20 cellular contexts compared by ENCODE assay signal in genomic region chr1:203284411-203285208, GRCh38. TPM values are rescaled to one million over a fixed set of nuclear protein-coding genes. Genes with fewer than 3 reads are reported as not detected.
DNase-seq lines count a peak whose midpoint lies in the region; ATAC-seq and TF ChIP-seq lines count a peak whose summit lies in the region.
"Had no signal": no experiment of that assay in that cellular context is flagged by ENCODE, and none has a peak within 500 bp of the region (broad histone marks: within the 10 kb centered on the region; RNA-seq: fewer than 3 reads in every experiment).

No MANE protein-coding gene starts in this region.

- no peaks in the 10 kb centered on the region for H4K20me1 ChIP-seq in SK-N-SH (ENCODE audit: insufficient read depth)

- CTCF ChIA-PET in SK-N-SH (lab: Yijun Ruan, JAX): interaction anchor here (1.0 to 31.2 kb wide), 6 partner anchors 13 to 203 kb away, joined by 3 to 817 read pairs (median 10); partner anchors contain the start of gene FMOD

- peak overlapping the region in 2 of 8 donors; percentile 29 to 35 for H3K4me3 Mint-ChIP-seq in naive B cell
- H3K4me3 Mint-ChIP-seq: GM23338, WTC11 had no signal

- H3K27ac ChIP-seq in WERI-Rb-1 (peak overlapping the region; percentile 84), thyroid gland (peak overlapping the region; percentile 44 to 90 (median 77)), SK-N-SH (ENCODE audit: low read depth in 2 of 2, low read length in 1 of 2) (no peak overlapping the region)
- H3K27ac ChIP-seq: epithelial cell of prostate, right lobe of liver had no signal

- no peaks in the 10 kb centered on the region for H3K9me3 Mint-ChIP-seq in naive B cell
- H3K9me3 Mint-ChIP-seq: GM23338, WTC11 had no signal

- H3K4me3 ChIP-seq in WERI-Rb-1 (ENCODE audit: low read depth, low read length) (no peak overlapping the region), thyroid gland (replicated peaks in 1 of 3) (no peak overlapping the region), SK-N-SH (ENCODE audit: low read depth in 2 of 2, low read length in 1 of 2) (no peak overlapping the region)
- H3K4me3 ChIP-seq: GM23338, K562, right lobe of liver had no signal

- peak; percentile 22 for DNase-seq in activated CD8-positive, alpha-beta memory T cell treated with anti-CD3 and anti-CD28 coated beads, Interleukin-2, amount 50 U/mL, for 48 hours
- DNase-seq in activated CD8-positive, alpha-beta memory T cell treated with anti-CD3 and anti-CD28 coated beads, Interleukin-2, amount 50 U/mL, for 4 hours: no peak
- DNase-seq in WERI-Rb-1 (no peak), naive B cell (no peak), thyroid gland (peak; percentile 68 to 70), SK-N-SH (no peak), hypothalamus (lab: John Stamatoyannopoulos, UW) (no peak)
- DNase-seq: activated naive CD4-positive, alpha-beta T cell; NCI-H1048; NCI-H2107; NCI-H526; stimulated activated CD4-positive, alpha-beta T cell treated with anti-CD3 and anti-CD28 coated beads, Interleukin-2, amount 100 ng/mL, for 48 hours; trophoblast cell had no signal

- no peaks in the 10 kb centered on the region for H3K36me3 Mint-ChIP-seq in naive B cell
- H3K36me3 Mint-ChIP-seq: WTC11 had no signal

- H3K9me2 ChIP-seq in SK-N-SH: no peaks in the 10 kb centered on the region

- H3K4me1 ChIP-seq in thyroid gland (peaks cover 27 to 84% of the 10 kb centered on the region in 2 donors), SK-N-SH (ENCODE audit: control insufficient read depth in 1 of 2, insufficient read depth in 2 of 2, low read depth in 1 of 2, low read length in 1 of 2) (peaks cover 0 to 24% of the 10 kb centered on the region in 2 experiments; a peak in 1 of 4 replicates)
- H3K4me1 ChIP-seq: right lobe of liver had no signal

- TF ChIP-seq POLR2A in thyroid gland (IDR thresholded peaks at IDR 0.05): peak in 1 of 2 donors; percentile 50

- H2AFZ ChIP-seq in SK-N-SH (ENCODE audit: low read depth): no peak overlapping the region
- H2AFZ ChIP-seq: GM23338 had no signal

- H3K36me3 ChIP-seq in WERI-Rb-1 (no peaks in the 10 kb centered on the region), thyroid gland (no peaks in the 10 kb centered on the region), SK-N-SH (replicated peaks in 1 of 2; ENCODE audit: control insufficient read depth in 1 of 2, insufficient read depth in 2 of 2, low read length in 1 of 2) (no peaks in the 10 kb centered on the region)
- H3K36me3 ChIP-seq: right lobe of liver had no signal

- no peak for TF ChIP-seq RAD21 in SK-N-SH (IDR thresholded peaks at IDR 0.05; ENCODE audit: low read length)

- no peaks in the 10 kb centered on the region for H3F3A ChIP-seq in SK-N-SH (replicated peaks; ENCODE audit: insufficient read depth)

- peaks cover 68 to 88% (median 73%) of the 10 kb centered on the region in 3 donors for H3K4me1 Mint-ChIP-seq in naive B cell

- intact Hi-C loops in thyroid gland (cut with DNase I): no loop called here

- TF ChIP-seq EP300 in SK-N-SH (IDR thresholded peaks at IDR 0.05; ENCODE audit: borderline replicate concordance in 1 of 2, low read depth in 1 of 2, low read length in 1 of 2): no peak

- H3K9ac ChIP-seq in SK-N-SH: no peak overlapping the region

- H3K79me2 ChIP-seq in SK-N-SH (ENCODE audit: insufficient read depth): no peaks in the 10 kb centered on the region

- H3K4me2 ChIP-seq in SK-N-SH: no peak overlapping the region
- H3K4me2 ChIP-seq: GM23338 had no signal

- WGBS in thyroid gland, 2 donors: 61 to 68% methylated on average over 8 to 11 of the region's 11 CpGs
- 55% methylated on average over 10 of the region's 11 CpGs for WGBS in SK-N-SH (ENCODE audit: low lambda C conversion rate)

- no peaks in the 10 kb centered on the region for H3K27me3 ChIP-seq in WERI-Rb-1 (ENCODE audit: insufficient read depth, low read depth, severe bottlenecking)
- no peaks in the 10 kb centered on the region for H3K27me3 ChIP-seq in thyroid gland
- H3K27me3 ChIP-seq in SK-N-SH (ENCODE audit: insufficient read depth): 0 out of 2 replicates have a peak, but pooled peaks cover 4% of the 10 kb centered on the region
- H3K27me3 ChIP-seq: right lobe of liver had no signal

- TF ChIP-seq CTCF in WERI-Rb-1 (IDR thresholded peaks at IDR 0.05; ENCODE audit: low read depth, low read length) (no peak), thyroid gland (IDR thresholded peaks at IDR 0.05) (no peak), SK-N-SH (IDR thresholded peaks at IDR 0.05) (no peak)

- peak overlapping the region; percentile 12 to 99 (median 72) for H3K27ac Mint-ChIP-seq in naive B cell
- H3K27ac Mint-ChIP-seq: GM23338, WTC11 had no signal

- H3K9me3 ChIP-seq in WERI-Rb-1 (ENCODE audit: severe bottlenecking): no peaks in the 10 kb centered on the region
- no peaks in the 10 kb centered on the region for H3K9me3 ChIP-seq in thyroid gland
- no peaks in the 10 kb centered on the region for H3K9me3 ChIP-seq in SK-N-SH
- H3K9me3 ChIP-seq: right lobe of liver had no signal

- POLR2A ChIA-PET in SK-N-SH (lab: Yijun Ruan, JAX): no interaction called here

- H3K27me3 Mint-ChIP-seq in naive B cell: no peaks in the 10 kb centered on the region

- ATAC-seq in naive B cell (ENCODE audit: low read depth in 2 of 2): no peak
- no peak for ATAC-seq in HG03571 (IDR thresholded peaks at IDR 0.05; ENCODE audit: unreplicated experiment)
- ATAC-seq: GM23338, K562, right lobe of liver, WTC11 had no signal

TF ChIP-seq in SK-N-SH, 30 proteins besides CTCF, POLR2A, EP300 and RAD21 (continues in another document):
- TF ChIP-seq PBX3 (IDR thresholded peaks at IDR 0.05) (no peak), MEF2A (IDR thresholded peaks at IDR 0.05; ENCODE audit: borderline replicate concordance, low read depth) (no peak), RFX5 (IDR thresholded peaks at IDR 0.05; ENCODE audit: low read length) (no peak), ZBTB33 (IDR thresholded peaks at IDR 0.05; ENCODE audit: borderline replicate concordance, low read depth) (no peak), POLR2AphosphoS5 (IDR thresholded peaks at IDR 0.05; ENCODE audit: low read depth, low read length) (no peak), RCOR1 (IDR thresholded peaks at IDR 0.05; ENCODE audit: low read length) (no peak), ELF1 (IDR thresholded peaks at IDR 0.05) (no peak), RXRA (IDR thresholded peaks at IDR 0.05; ENCODE audit: borderline replicate concordance, low read depth) (no peak), USF1 (IDR thresholded peaks at IDR 0.05; ENCODE audit: borderline replicate concordance, low read depth) (no peak), USF2 (IDR thresholded peaks at IDR 0.05; ENCODE audit: borderline replicate concordance, low read depth, low read length) (no peak)

RNA-seq across cellular contexts. Expression of gene BTG2, which starts 20.7 kb away (rescaled TPM):
- polyA plus RNA-seq in naive B cell (ENCODE audit: low read depth in 6 of 6) (100 to 1,000 TPM; 315 to 687 (median 417) TPM), SK-N-SH (2012; rRNA removed) (26.2 and 33.5 TPM in 2 replicates)
- 10 to 100 TPM; 41.9 to 82.1 (median 51.9) TPM for total RNA-seq in thyroid gland
- 19.1 and 24.9 TPM in 2 replicates for polyA plus RNA-seq in SK-N-SH (2012; cell fraction: cytosol; rRNA removed)
- polyA plus RNA-seq in SK-N-SH (2012; cell fraction: nucleus; rRNA removed): 13.7 and 24.3 TPM in 2 replicates

RNA-seq across cellular contexts. Expression of gene CHIT1, which starts 55.1 kb away (rescaled TPM):
- polyA plus RNA-seq in naive B cell (ENCODE audit: low read depth in 6 of 6) (1 to 10 TPM in 1 of 6 donors, under 1 TPM in 3, not detected in 2; 0.43 to 1.1 (median 0.59) TPM), SK-N-SH (2012; rRNA removed) (not detected in 2 replicates)
- 1 to 10 TPM in 2 of 4 donors, under 1 TPM in 1, not detected in 1; 0.45 to 9.0 (median 1.2) TPM for total RNA-seq in thyroid gland
- polyA plus RNA-seq in SK-N-SH (2012; cell fraction: cytosol; rRNA removed): not detected in 2 replicates
- polyA plus RNA-seq in SK-N-SH (2012; cell fraction: nucleus; rRNA removed): 0.01 TPM in 2 replicates
- total RNA-seq: glomerular endothelial cell, K562 had no signal
- polyA plus RNA-seq: K562 had no signal

Comparison
In these comparisons a context has a peak if more than half of its experiments do, and no peak if none do; other contexts are left out.
1. DNase-seq: peak in activated CD8-positive, alpha-beta memory T cell treated with anti-CD3 and anti-CD28 coated beads, Interleukin-2, amount 50 U/mL, for 48 hours (single experiment) and thyroid gland (2 of 2); none in activated CD8-positive, alpha-beta memory T cell treated with anti-CD3 and anti-CD28 coated beads, Interleukin-2, amount 50 U/mL, for 4 hours (single experiment), WERI-Rb-1 (single experiment), naive B cell (single experiment), SK-N-SH (single experiment) and hypothalamus (0 of 51).
2. H3K27ac ChIP-seq: peak in WERI-Rb-1 (single experiment) and thyroid gland (3 of 3); none in SK-N-SH (0 of 2).
3. RNA of gene BTG2, which starts 20.7 kb away (polyA plus RNA-seq): 315 to 687 TPM in naive B cell; 13.7 to 33.5 TPM in SK-N-SH; every median in the first group is over 4 times any median in the second.